9 cellular contexts compared by ENCODE assay signal in the genomic region with DNA sequence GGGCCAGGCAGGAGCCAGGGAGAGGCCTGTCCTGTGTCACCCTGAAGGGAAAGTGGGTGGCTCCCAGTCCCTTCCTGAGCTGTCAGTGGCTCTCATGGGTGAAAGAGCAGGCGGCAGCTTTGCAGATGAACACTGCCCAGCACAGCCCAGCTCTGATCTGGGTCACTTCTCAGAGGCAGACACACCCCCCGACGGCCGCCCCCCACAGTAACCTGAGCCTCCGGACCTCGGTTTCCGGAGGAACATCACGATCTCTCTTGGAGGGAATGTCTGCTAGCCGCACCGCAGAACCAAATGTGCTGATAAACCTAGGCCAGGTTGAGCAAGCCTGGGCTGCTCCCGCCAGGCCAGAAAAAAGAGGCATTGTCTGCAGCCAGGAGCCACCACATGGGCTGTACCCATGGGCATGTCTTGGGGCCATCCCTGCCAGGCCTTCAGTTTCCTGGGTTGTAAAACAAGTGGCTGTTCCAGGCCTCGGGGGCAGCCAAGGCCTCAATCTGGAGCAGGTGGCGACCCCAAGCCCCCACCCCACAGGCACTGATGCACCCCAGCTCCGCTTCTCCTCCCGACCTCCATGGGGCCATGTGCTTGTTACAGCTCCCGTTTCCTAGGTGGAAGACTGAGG. TPM values are rescaled to one million over a fixed set of nuclear protein-coding genes. Genes with fewer than 3 reads are reported as not detected.
DNase-seq lines count a peak whose midpoint lies in the region; ATAC-seq, FAIRE-seq and TF ChIP-seq lines count a peak whose summit lies in the region.
"Had no signal": no experiment of that assay in that cellular context is flagged by ENCODE, and none has a peak within 500 bp of the region (broad histone marks: within the 10 kb centered on the region; RNA-seq: fewer than 3 reads in every experiment).

No MANE protein-coding gene starts in this region.

- 27 to 44% methylated on average over 13 to 16 of the region's 16 CpGs for WGBS in thyroid gland, 2 donors

- no peaks in the 10 kb centered on the region for H3K9me3 ChIP-seq in thyroid gland

- no peak for TF ChIP-seq CTCF in bronchial epithelial cell (IDR thresholded peaks at IDR 0.05; ENCODE audit: insufficient read depth, low read length, severe bottlenecking)
- no peak for TF ChIP-seq CTCF in thyroid gland (IDR thresholded peaks at IDR 0.05)

- H3K4me1 ChIP-seq in thyroid gland, result peaks cover 42 to 75% of the 10 kb centered on the region in 2 donors

- no peak for FAIRE-seq in bronchial epithelial cell (lab: Jason Lieb, UNC)
- FAIRE-seq: colon had no signal

- H3K27me3 ChIP-seq in bronchial epithelial cell (ENCODE audit: control insufficient read depth, insufficient read depth, low read length) (no peaks in the 10 kb centered on the region), thyroid gland (no peaks in the 10 kb centered on the region)

- H3K36me3 ChIP-seq in bronchial epithelial cell (ENCODE audit: control insufficient read depth, insufficient read depth, low read length), result peaks cover 2% of the 10 kb centered on the region
- no peaks in the 10 kb centered on the region for H3K36me3 ChIP-seq in thyroid gland

- no peak for TF ChIP-seq POLR2A in thyroid gland (IDR thresholded peaks at IDR 0.05)

- intact Hi-C loops in thyroid gland (cut with DNase I), result loop anchor here (5.0 kb wide), 1 partner anchor 132 kb away; no protein-coding TSS in a partner anchor

- peak overlapping the region; percentile 13 to 57 (median 35) for H3K27ac ChIP-seq in thyroid gland

- H3K4me3 ChIP-seq in bronchial epithelial cell (ENCODE audit: low read depth, low read length) (no peak overlapping the region), thyroid gland (replicated peaks in 1 of 3) (no peak overlapping the region)

- no peak for ATAC-seq in HG03139 (IDR thresholded peaks at IDR 0.05; ENCODE audit: unreplicated experiment)

- DNase-seq in KG1 (lab: John Stamatoyannopoulos, UW) (peak; percentile 19), bronchial epithelial cell (ENCODE audit: low read depth) (peak; percentile 55), left kidney (ENCODE audit: low read depth, low spot score) (peak; percentile 95), thyroid gland (peak; percentile 73 to 78), GDM1 (lab: John Stamatoyannopoulos, UW) (no peak)
- no peak for DNase-seq in activated CD8-positive, alpha-beta memory T cell treated with anti-CD3 and anti-CD28 coated beads, Interleukin-2, amount 50 U/mL, for 48 hours
- no peak for DNase-seq in activated T-cell treated with anti-CD3 and anti-CD28 coated beads, Interleukin-2, amount 50 U/mL, for 48 hours

RNA-seq across cellular contexts. Expression of a gene that starts 57.6 kb away (rescaled TPM):
- total RNA-seq in bronchial epithelial cell, result 20.1 and 20.3 TPM in 2 replicates
- 100 to 1,000 TPM in 2 of 4 donors, 10 to 100 TPM in 2; 45.3 to 178 (median 99.9) TPM for total RNA-seq in thyroid gland

Comparison
In these comparisons a context has a peak if more than half of its experiments do, and no peak if none do; other contexts are left out.
1. DNase-seq: peak in KG1 (single experiment), bronchial epithelial cell (single experiment), left kidney (single experiment) and thyroid gland (2 of 2); none in GDM1 (single experiment), activated CD8-positive, alpha-beta memory T cell treated with anti-CD3 and anti-CD28 coated beads, Interleukin-2, amount 50 U/mL, for 48 hours (single experiment) and activated T-cell treated with anti-CD3 and anti-CD28 coated beads, Interleukin-2, amount 50 U/mL, for 48 hours (0 of 2).